Comparison of ENCODE assay signal across 1 cellular context in the genomic region with DNA sequence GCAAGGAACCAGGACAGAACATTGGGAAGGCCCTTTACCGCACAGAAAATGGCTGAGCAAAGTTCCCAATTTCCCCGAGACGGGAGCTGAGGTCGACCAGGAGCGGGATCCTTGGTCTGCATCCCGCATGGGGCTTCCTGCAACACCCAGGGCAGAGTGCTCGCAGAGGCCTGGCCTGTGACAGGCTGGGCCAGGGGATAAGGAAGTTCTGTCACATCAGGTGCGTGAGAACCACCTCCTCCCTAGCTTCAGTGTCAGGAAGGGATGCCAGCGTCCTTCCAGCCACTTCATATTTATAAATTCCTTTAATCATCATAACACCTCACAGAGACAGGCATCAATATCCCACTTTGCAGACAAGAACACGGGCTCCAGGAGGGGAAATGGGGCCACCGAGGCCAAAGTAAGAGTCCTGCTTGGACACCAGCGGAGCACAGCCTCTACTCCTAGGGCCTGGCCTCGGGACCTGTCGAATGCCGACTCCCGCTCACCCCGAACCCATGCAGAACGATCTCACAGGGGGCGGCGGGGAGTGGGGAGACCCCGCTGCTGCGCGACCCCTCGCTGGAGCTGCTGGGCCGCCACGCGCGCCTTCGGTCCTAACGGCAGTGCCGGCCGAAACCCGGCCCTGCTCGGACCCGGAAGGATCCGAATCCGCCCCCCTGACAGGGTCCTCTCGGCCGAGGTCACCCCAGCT.
A peak's percentile ranks its signal among the peaks of the same experiment; 100 is the strongest.
TF ChIP-seq lines count a peak whose summit lies in the region.

No MANE protein-coding gene starts in this region.

TF ChIP-seq in K562, 482 proteins besides CTCF, POLR2A, EP300 and RAD21 (continued from another document and continues in another):
- TF ChIP-seq, protein P1, sequence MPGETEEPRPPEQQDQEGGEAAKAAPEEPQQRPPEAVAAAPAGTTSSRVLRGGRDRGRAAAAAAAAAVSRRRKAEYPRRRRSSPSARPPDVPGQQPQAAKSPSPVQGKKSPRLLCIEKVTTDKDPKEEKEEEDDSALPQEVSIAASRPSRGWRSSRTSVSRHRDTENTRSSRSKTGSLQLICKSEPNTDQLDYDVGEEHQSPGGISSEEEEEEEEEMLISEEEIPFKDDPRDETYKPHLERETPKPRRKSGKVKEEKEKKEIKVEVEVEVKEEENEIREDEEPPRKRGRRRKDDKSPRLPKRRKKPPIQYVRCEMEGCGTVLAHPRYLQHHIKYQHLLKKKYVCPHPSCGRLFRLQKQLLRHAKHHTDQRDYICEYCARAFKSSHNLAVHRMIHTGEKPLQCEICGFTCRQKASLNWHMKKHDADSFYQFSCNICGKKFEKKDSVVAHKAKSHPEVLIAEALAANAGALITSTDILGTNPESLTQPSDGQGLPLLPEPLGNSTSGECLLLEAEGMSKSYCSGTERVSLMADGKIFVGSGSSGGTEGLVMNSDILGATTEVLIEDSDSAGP (CRISPR knock-in tag; IDR thresholded peaks at IDR 0.05) = no peak
- TF ChIP-seq, protein P2, sequence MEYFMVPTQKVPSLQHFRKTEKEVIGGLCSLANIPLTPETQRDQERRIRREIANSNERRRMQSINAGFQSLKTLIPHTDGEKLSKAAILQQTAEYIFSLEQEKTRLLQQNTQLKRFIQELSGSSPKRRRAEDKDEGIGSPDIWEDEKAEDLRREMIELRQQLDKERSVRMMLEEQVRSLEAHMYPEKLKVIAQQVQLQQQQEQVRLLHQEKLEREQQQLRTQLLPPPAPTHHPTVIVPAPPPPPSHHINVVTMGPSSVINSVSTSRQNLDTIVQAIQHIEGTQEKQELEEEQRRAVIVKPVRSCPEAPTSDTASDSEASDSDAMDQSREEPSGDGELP (CRISPR knock-in tag; IDR thresholded peaks at IDR 0.05; ENCODE audit: borderline replicate concordance) = no peak
- TF ChIP-seq FOXA3 (CRISPR knock-in tag; conservative IDR thresholded peaks at IDR 0.05 in 1 of 2, IDR thresholded peaks at IDR 0.05 in 1 of 2) (no peak), LCOR (CRISPR knock-in tag; IDR thresholded peaks at IDR 0.05) (no peak), NONO (IDR thresholded peaks at IDR 0.05; ENCODE audit: low read depth in 2 of 2, low read length in 1 of 2) (no peak; a peak in 1 of 4 replicates), CBX2 (IDR thresholded peaks at IDR 0.05; ENCODE audit: insufficient read depth, low read length, poor library complexity, severe bottlenecking) (no peak), ZNF324 (CRISPR knock-in tag; IDR thresholded peaks at IDR 0.05) (no peak), FOXA1 (IDR thresholded peaks at IDR 0.05; ENCODE audit: borderline replicate concordance) (no peak), DACH1 (IDR thresholded peaks at IDR 0.05; ENCODE audit: partially characterized antibody) (no peak), ZSCAN29 (IDR thresholded peaks at IDR 0.05) (peak; percentile 69; the same call in 1 of the 2 replicates), ZFX (CRISPR knock-in tag; IDR thresholded peaks at IDR 0.05) (no peak), RBM14 (IDR thresholded peaks at IDR 0.05; ENCODE audit: borderline replicate concordance, insufficient read depth, low read depth, low read length) (no peak)
- TF ChIP-seq, protein P3, sequence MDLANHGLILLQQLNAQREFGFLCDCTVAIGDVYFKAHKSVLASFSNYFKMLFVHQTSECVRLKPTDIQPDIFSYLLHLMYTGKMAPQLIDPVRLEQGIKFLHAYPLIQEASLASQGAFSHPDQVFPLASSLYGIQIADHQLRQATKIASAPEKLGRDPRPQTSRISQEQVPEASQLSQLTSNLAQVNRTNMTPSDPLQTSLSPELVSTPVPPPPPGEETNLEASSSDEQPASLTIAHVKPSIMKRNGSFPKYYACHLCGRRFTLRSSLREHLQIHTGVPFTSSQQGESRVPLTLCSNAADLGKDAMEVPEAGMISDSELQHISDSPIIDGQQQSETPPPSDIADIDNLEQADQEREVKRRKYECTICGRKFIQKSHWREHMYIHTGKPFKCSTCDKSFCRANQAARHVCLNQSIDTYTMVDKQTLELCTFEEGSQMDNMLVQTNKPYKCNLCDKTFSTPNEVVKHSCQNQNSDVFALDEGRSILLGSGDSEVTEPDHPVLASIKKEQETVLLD (IDR thresholded peaks at IDR 0.05) = no peak
- TF ChIP-seq, protein P4, sequence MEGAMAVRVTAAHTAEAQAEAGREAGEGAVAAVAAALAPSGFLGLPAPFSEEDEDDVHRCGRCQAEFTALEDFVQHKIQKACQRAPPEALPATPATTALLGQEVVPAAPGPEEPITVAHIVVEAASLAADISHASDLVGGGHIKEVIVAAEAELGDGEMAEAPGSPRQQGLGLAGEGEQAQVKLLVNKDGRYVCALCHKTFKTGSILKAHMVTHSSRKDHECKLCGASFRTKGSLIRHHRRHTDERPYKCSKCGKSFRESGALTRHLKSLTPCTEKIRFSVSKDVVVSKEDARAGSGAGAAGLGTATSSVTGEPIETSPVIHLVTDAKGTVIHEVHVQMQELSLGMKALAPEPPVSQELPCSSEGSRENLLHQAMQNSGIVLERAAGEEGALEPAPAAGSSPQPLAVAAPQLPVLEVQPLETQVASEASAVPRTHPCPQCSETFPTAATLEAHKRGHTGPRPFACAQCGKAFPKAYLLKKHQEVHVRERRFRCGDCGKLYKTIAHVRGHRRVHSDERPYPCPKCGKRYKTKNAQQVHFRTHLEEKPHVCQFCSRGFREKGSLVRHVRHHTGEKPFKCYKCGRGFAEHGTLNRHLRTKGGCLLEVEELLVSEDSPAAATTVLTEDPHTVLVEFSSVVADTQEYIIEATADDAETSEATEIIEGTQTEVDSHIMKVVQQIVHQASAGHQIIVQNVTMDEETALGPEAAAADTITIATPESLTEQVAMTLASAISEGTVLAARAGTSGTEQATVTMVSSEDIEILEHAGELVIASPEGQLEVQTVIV (CRISPR knock-in tag; IDR thresholded peaks at IDR 0.05; ENCODE audit: borderline replicate concordance) = no peak
- TF ChIP-seq, protein P5, sequence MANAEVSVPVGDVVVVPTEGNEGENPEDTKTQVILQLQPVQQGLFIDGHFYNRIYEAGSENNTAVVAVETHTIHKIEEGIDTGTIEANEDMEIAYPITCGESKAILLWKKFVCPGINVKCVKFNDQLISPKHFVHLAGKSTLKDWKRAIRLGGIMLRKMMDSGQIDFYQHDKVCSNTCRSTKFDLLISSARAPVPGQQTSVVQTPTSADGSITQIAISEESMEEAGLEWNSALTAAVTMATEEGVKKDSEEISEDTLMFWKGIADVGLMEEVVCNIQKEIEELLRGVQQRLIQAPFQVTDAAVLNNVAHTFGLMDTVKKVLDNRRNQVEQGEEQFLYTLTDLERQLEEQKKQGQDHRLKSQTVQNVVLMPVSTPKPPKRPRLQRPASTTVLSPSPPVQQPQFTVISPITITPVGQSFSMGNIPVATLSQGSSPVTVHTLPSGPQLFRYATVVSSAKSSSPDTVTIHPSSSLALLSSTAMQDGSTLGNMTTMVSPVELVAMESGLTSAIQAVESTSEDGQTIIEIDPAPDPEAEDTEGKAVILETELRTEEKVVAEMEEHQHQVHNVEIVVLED (CRISPR knock-in tag; IDR thresholded peaks at IDR 0.05) = no peak
- TF ChIP-seq, protein P6, sequence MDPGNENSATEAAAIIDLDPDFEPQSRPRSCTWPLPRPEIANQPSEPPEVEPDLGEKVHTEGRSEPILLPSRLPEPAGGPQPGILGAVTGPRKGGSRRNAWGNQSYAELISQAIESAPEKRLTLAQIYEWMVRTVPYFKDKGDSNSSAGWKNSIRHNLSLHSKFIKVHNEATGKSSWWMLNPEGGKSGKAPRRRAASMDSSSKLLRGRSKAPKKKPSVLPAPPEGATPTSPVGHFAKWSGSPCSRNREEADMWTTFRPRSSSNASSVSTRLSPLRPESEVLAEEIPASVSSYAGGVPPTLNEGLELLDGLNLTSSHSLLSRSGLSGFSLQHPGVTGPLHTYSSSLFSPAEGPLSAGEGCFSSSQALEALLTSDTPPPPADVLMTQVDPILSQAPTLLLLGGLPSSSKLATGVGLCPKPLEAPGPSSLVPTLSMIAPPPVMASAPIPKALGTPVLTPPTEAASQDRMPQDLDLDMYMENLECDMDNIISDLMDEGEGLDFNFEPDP (CRISPR knock-in tag; IDR thresholded peaks at IDR 0.05) = no peak
- TF ChIP-seq, protein P7, sequence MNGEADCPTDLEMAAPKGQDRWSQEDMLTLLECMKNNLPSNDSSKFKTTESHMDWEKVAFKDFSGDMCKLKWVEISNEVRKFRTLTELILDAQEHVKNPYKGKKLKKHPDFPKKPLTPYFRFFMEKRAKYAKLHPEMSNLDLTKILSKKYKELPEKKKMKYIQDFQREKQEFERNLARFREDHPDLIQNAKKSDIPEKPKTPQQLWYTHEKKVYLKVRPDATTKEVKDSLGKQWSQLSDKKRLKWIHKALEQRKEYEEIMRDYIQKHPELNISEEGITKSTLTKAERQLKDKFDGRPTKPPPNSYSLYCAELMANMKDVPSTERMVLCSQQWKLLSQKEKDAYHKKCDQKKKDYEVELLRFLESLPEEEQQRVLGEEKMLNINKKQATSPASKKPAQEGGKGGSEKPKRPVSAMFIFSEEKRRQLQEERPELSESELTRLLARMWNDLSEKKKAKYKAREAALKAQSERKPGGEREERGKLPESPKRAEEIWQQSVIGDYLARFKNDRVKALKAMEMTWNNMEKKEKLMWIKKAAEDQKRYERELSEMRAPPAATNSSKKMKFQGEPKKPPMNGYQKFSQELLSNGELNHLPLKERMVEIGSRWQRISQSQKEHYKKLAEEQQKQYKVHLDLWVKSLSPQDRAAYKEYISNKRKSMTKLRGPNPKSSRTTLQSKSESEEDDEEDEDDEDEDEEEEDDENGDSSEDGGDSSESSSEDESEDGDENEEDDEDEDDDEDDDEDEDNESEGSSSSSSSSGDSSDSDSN (IDR thresholded peaks at IDR 0.05; ENCODE audit: borderline replicate concordance in 1 of 2, low read depth in 2 of 2, low read length in 2 of 2) = no peak
- TF ChIP-seq, protein P8, sequence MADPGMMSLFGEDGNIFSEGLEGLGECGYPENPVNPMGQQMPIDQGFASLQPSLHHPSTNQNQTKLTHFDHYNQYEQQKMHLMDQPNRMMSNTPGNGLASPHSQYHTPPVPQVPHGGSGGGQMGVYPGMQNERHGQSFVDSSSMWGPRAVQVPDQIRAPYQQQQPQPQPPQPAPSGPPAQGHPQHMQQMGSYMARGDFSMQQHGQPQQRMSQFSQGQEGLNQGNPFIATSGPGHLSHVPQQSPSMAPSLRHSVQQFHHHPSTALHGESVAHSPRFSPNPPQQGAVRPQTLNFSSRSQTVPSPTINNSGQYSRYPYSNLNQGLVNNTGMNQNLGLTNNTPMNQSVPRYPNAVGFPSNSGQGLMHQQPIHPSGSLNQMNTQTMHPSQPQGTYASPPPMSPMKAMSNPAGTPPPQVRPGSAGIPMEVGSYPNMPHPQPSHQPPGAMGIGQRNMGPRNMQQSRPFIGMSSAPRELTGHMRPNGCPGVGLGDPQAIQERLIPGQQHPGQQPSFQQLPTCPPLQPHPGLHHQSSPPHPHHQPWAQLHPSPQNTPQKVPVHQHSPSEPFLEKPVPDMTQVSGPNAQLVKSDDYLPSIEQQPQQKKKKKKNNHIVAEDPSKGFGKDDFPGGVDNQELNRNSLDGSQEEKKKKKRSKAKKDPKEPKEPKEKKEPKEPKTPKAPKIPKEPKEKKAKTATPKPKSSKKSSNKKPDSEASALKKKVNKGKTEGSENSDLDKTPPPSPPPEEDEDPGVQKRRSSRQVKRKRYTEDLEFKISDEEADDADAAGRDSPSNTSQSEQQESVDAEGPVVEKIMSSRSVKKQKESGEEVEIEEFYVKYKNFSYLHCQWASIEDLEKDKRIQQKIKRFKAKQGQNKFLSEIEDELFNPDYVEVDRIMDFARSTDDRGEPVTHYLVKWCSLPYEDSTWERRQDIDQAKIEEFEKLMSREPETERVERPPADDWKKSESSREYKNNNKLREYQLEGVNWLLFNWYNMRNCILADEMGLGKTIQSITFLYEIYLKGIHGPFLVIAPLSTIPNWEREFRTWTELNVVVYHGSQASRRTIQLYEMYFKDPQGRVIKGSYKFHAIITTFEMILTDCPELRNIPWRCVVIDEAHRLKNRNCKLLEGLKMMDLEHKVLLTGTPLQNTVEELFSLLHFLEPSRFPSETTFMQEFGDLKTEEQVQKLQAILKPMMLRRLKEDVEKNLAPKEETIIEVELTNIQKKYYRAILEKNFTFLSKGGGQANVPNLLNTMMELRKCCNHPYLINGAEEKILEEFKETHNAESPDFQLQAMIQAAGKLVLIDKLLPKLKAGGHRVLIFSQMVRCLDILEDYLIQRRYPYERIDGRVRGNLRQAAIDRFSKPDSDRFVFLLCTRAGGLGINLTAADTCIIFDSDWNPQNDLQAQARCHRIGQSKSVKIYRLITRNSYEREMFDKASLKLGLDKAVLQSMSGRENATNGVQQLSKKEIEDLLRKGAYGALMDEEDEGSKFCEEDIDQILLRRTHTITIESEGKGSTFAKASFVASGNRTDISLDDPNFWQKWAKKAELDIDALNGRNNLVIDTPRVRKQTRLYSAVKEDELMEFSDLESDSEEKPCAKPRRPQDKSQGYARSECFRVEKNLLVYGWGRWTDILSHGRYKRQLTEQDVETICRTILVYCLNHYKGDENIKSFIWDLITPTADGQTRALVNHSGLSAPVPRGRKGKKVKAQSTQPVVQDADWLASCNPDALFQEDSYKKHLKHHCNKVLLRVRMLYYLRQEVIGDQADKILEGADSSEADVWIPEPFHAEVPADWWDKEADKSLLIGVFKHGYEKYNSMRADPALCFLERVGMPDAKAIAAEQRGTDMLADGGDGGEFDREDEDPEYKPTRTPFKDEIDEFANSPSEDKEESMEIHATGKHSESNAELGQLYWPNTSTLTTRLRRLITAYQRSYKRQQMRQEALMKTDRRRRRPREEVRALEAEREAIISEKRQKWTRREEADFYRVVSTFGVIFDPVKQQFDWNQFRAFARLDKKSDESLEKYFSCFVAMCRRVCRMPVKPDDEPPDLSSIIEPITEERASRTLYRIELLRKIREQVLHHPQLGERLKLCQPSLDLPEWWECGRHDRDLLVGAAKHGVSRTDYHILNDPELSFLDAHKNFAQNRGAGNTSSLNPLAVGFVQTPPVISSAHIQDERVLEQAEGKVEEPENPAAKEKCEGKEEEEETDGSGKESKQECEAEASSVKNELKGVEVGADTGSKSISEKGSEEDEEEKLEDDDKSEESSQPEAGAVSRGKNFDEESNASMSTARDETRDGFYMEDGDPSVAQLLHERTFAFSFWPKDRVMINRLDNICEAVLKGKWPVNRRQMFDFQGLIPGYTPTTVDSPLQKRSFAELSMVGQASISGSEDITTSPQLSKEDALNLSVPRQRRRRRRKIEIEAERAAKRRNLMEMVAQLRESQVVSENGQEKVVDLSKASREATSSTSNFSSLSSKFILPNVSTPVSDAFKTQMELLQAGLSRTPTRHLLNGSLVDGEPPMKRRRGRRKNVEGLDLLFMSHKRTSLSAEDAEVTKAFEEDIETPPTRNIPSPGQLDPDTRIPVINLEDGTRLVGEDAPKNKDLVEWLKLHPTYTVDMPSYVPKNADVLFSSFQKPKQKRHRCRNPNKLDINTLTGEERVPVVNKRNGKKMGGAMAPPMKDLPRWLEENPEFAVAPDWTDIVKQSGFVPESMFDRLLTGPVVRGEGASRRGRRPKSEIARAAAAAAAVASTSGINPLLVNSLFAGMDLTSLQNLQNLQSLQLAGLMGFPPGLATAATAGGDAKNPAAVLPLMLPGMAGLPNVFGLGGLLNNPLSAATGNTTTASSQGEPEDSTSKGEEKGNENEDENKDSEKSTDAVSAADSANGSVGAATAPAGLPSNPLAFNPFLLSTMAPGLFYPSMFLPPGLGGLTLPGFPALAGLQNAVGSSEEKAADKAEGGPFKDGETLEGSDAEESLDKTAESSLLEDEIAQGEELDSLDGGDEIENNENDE (IDR thresholded peaks at IDR 0.05; ENCODE audit: low read depth, low read length) = no peak
- TF ChIP-seq, protein P9, sequence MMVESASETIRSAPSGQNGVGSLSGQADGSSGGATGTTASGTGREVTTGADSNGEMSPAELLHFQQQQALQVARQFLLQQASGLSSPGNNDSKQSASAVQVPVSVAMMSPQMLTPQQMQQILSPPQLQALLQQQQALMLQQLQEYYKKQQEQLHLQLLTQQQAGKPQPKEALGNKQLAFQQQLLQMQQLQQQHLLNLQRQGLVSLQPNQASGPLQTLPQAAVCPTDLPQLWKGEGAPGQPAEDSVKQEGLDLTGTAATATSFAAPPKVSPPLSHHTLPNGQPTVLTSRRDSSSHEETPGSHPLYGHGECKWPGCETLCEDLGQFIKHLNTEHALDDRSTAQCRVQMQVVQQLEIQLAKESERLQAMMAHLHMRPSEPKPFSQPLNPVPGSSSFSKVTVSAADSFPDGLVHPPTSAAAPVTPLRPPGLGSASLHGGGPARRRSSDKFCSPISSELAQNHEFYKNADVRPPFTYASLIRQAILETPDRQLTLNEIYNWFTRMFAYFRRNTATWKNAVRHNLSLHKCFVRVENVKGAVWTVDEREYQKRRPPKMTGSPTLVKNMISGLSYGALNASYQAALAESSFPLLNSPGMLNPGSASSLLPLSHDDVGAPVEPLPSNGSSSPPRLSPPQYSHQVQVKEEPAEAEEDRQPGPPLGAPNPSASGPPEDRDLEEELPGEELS (CRISPR knock-in tag; IDR thresholded peaks at IDR 0.05; ENCODE audit: borderline replicate concordance) = 0 out of 2 replicates have a peak, but pooled peaks have one; percentile 24
